8 cellular contexts compared by ENCODE assay signal in genomic region chr2:132304675-132305380, GRCh38.
DNase-seq lines count a peak whose midpoint lies in the region; ATAC-seq and TF ChIP-seq lines count a peak whose summit lies in the region.
"Not testable (repeated sequence)": the region's sequence is repeated elsewhere in the genome, so short reads cannot be mapped to it uniquely, and the experiment has no call there.

No MANE protein-coding gene starts in this region.

- peak overlapping the region; percentile 92 for H2AFZ ChIP-seq in osteoblast (ENCODE audit: low read length)

- peak; percentile 99 for ATAC-seq in WTC11

- CTCF ChIA-PET in WTC11 (lab: Charles Lee): interaction anchor here (0.5 to 1.0 kb wide), 3 partner anchors 37 to 44 kb away, joined by 3 to 7 read pairs (median 3); no protein-coding TSS in a partner anchor

- not testable (repeated sequence) for H3K79me2 ChIP-seq in osteoblast (ENCODE audit: insufficient read depth, low read length)

- H3K27ac ChIP-seq in osteoblast (ENCODE audit: low read depth, low read length): not testable (repeated sequence)
- H3K27ac ChIP-seq in substantia nigra (ENCODE audit: low read depth, low read length, poor library complexity, severe bottlenecking): peak overlapping the region; percentile 42

- not testable (repeated sequence) for H3K27me3 ChIP-seq in osteoblast (ENCODE audit: insufficient read depth, low read length)

- DNase-seq in COLO668 (lab: John Stamatoyannopoulos, UW; ENCODE audit: unreplicated experiment): peak; percentile 53
- peak; percentile 33 for DNase-seq in HS-27A (ENCODE audit: low read depth)
- DNase-seq in WTC11 (ENCODE audit: low spot score): peak; percentile 91
- peak; percentile 61 for DNase-seq in dedifferentiated amniotic fluid mesenchymal stem cell (ENCODE audit: extremely low spot score)
- DNase-seq in head of caudate nucleus: peak; percentile 81 to 95 (median 88)
- peak; percentile 95 for DNase-seq in left kidney (ENCODE audit: low read depth, low spot score)
- peak; percentile 85 for DNase-seq in osteoblast (ENCODE audit: insufficient read length, low spot score, missing footprints)
- peak; percentile 16 to 87 (median 73) for DNase-seq in substantia nigra (lab: John Stamatoyannopoulos, UW)

- not testable (repeated sequence) for H3K36me3 Mint-ChIP-seq in WTC11

- not testable (repeated sequence) for H3K36me3 ChIP-seq in osteoblast (ENCODE audit: insufficient read depth, low read length)

- not testable (repeated sequence) for H4K20me1 ChIP-seq in osteoblast (ENCODE audit: insufficient read depth, low read length)

- not testable (repeated sequence) for H3K9me3 ChIP-seq in osteoblast (ENCODE audit: low read depth, low read length)

- not testable (repeated sequence) for H3K4me1 ChIP-seq in osteoblast (ENCODE audit: insufficient read depth, low read length)

- H3K27me3 Mint-ChIP-seq in WTC11 (ENCODE audit: low read depth): not testable (repeated sequence)

- H3K4me1 Mint-ChIP-seq in WTC11: not testable (repeated sequence)

- H3K9me3 Mint-ChIP-seq in WTC11: not testable (repeated sequence)

- TF ChIP-seq CTCF in WTC11 (IDR thresholded peaks at IDR 0.05): not testable (repeated sequence)
- TF ChIP-seq CTCF in osteoblast (IDR thresholded peaks at IDR 0.05; ENCODE audit: extremely low read depth, low read depth, low read length): peak; percentile 8

- H3K4me2 ChIP-seq in osteoblast (ENCODE audit: insufficient read depth, low read length): peak overlapping the region; percentile 71

- peak overlapping the region; percentile 68 for H3K4me3 ChIP-seq in osteoblast (ENCODE audit: insufficient read depth, low read length)

- POLR2A ChIA-PET in WTC11 (lab: Charles Lee): not testable (repeated sequence)

- intact Hi-C loops in head of caudate nucleus (cut with DNase I): not testable (repeated sequence)

- H3K27ac Mint-ChIP-seq in WTC11: peak overlapping the region; percentile 65; the same call in 1 of the 2 replicates

- H3K4me3 Mint-ChIP-seq in WTC11: peak overlapping the region; percentile 94

TF ChIP-seq in WTC11, 78 proteins besides CTCF, POLR2A, EP300 and RAD21:
- peak; percentile 36; the same call in 1 of the 2 replicates for TF ChIP-seq USF2 (CRISPR knock-in tag; IDR thresholded peaks at IDR 0.05)
- TF ChIP-seq FOXK1 (CRISPR knock-in tag; IDR thresholded peaks at IDR 0.05): peak; percentile 12; the same call in 1 of the 2 replicates
- TF ChIP-seq, protein P1, sequence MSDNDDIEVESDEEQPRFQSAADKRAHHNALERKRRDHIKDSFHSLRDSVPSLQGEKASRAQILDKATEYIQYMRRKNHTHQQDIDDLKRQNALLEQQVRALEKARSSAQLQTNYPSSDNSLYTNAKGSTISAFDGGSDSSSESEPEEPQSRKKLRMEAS (CRISPR knock-in tag; IDR thresholded peaks at IDR 0.05): peak; percentile 72; the same call in 1 of the 2 replicates
- TF ChIP-seq TEAD1 (CRISPR knock-in tag; IDR thresholded peaks at IDR 0.05): peak; percentile 74; the same call in 1 of the 2 replicates
- TF ChIP-seq, protein P2, sequence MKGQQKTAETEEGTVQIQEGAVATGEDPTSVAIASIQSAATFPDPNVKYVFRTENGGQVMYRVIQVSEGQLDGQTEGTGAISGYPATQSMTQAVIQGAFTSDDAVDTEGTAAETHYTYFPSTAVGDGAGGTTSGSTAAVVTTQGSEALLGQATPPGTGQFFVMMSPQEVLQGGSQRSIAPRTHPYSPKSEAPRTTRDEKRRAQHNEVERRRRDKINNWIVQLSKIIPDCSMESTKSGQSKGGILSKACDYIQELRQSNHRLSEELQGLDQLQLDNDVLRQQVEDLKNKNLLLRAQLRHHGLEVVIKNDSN (CRISPR knock-in tag; IDR thresholded peaks at IDR 0.05): peak; percentile 40; the same call in 1 of the 2 replicates
- TF ChIP-seq ZBTB21 (CRISPR knock-in tag; IDR thresholded peaks at IDR 0.05; ENCODE audit: borderline replicate concordance): peak; percentile 49; the same call in 1 of the 2 replicates
- TF ChIP-seq ETV6 (CRISPR knock-in tag; IDR thresholded peaks at IDR 0.05): 0 out of 2 replicates have a peak, but pooled peaks have one; percentile 13

Comparison
In these comparisons a context has a peak if more than half of its experiments do, and no peak if none do; other contexts are left out.
1. DNase-seq: peak in every context shown above with its lines; median percentile 95 in left kidney; 91 in WTC11; 88 in head of caudate nucleus; 85 in osteoblast; 73 in substantia nigra; 61 in dedifferentiated amniotic fluid mesenchymal stem cell; 53 in COLO668; 33 in HS-27A.